31 cellular contexts compared by ENCODE assay signal in genomic region chr9:135136481-135136880, GRCh38. TPM values are rescaled to one million over a fixed set of nuclear protein-coding genes. Genes with fewer than 3 reads are reported as not detected.
DNase-seq lines count a peak whose midpoint lies in the region; ATAC-seq and TF ChIP-seq lines count a peak whose summit lies in the region.
"Had no signal": no experiment of that assay in that cellular context is flagged by ENCODE, and none has a peak within 500 bp of the region (broad histone marks: within the 10 kb centered on the region; RNA-seq: fewer than 3 reads in every experiment).

No MANE protein-coding gene starts in this region.

- H3K27ac ChIP-seq in left ventricle myocardium inferior (replicated peaks), result no peak overlapping the region
- peak overlapping the region; percentile 79 for H3K27ac ChIP-seq in temporal lobe (ENCODE audit: low read depth, low read length)
- H3K27ac ChIP-seq: brain microvascular endothelial cell, colonic mucosa, KMS-11, lower lobe of right lung, ovary, RWPE1, VCaP had no signal

- TF ChIP-seq CTCF in left ventricle myocardium inferior (IDR thresholded peaks at IDR 0.05; ENCODE audit: borderline replicate concordance), result no peak

- H3K27me3 ChIP-seq in left ventricle myocardium inferior (ENCODE audit: low read depth), result peaks cover 99% of the 10 kb centered on the region
- H3K27me3 ChIP-seq: adrenal gland, brain microvascular endothelial cell, colonic mucosa, ovary had no signal

- intact Hi-C loops in Right ventricle myocardium inferior (cut with DNase I) (no loop called here), left ventricle myocardium inferior (cut with micrococcal nuclease) (no loop called here)
- intact Hi-C loops in activated T-helper 2 cell treated with anti-CD3 and anti-CD28 coated beads, Interferon-gamma antibody, Interleukin-2, Interleukin-4, amounts not matched to agents 10 μg/mL and 5 μg/mL and 100 μg/mL, durations not matched to agents 14 hours and 24 hours and 36 hours (cut with micrococcal nuclease), result no loop called here

- DNase-seq in Right ventricle myocardium inferior (ENCODE audit: missing footprints), result peak; percentile 30
- DNase-seq in left ventricle myocardium inferior, result no peak
- peak; percentile 72 for DNase-seq in NCI-H69 (lab: John Stamatoyannopoulos, UW)
- DNase-seq in cerebellar cortex (ENCODE audit: low spot score), result peak; percentile 24
- DNase-seq in NOMO-1 treated with dmso at 0.1 percent for 144 hours (lab: John Stamatoyannopoulos, UW; ENCODE audit: unreplicated experiment), result no peak
- DNase-seq in activated CD4-positive, alpha-beta T cell treated with anti-CD3 and anti-CD28 coated beads for 1 hour, result no peak
- no peak for DNase-seq in activated T-helper 2 cell treated with anti-CD3 and anti-CD28 coated beads, Interferon-gamma antibody, Interleukin-2, Interleukin-4, amounts not matched to agents 10 μg/mL and 5 μg/mL and 100 μg/mL, durations not matched to agents 14 hours and 24 hours and 36 hours (ENCODE audit: low spot score)
- DNase-seq: activated CD4-positive, alpha-beta T cell treated with anti-CD3 and anti-CD28 coated beads, Interleukin-2, amount 50 U/mL, for 1 hour; activated naive CD4-positive, alpha-beta T cell treated with Interleukin-2 at 50 U/mL for 16 hours; activated T-cell treated with anti-CD3 and anti-CD28 coated beads, Interleukin-2, amount 50 U/mL, for 48 hours; brain microvascular endothelial cell; colonic mucosa; foreskin melanocyte; GF-D8; kidney glomerular epithelial cell; lower lobe of right lung; NCI-H1436 treated with DMSO at 0.1 percent for 48 hours; NCI-H524 treated with DMSO at 0.1 percent for 48 hours; ovary; small intestine had no signal

- H3K27me3 Mint-ChIP-seq in activated T-helper 2 cell treated with anti-CD3 and anti-CD28 coated beads, Interferon-gamma antibody, Interleukin-2, Interleukin-4, amounts not matched to agents 10 μg/mL and 5 μg/mL and 100 μg/mL, durations not matched to agents 14 hours and 24 hours and 36 hours (ENCODE audit: low read depth), result no peaks in the 10 kb centered on the region

- no peaks in the 10 kb centered on the region for H3K9me3 Mint-ChIP-seq in activated T-helper 2 cell treated with anti-CD3 and anti-CD28 coated beads, Interferon-gamma antibody, Interleukin-2, Interleukin-4, amounts not matched to agents 10 μg/mL and 5 μg/mL and 100 μg/mL, durations not matched to agents 14 hours and 24 hours and 36 hours
- H3K9me3 Mint-ChIP-seq: natural killer cell treated with Interleukin-12 subunit alpha and Interleukin-12 subunit beta and Interleukin-15 and Interleukin-18, amount 100 ng/mL, for 72 hours; stimulated activated naive CD8-positive, alpha-beta T cell treated with anti-CD3 and anti-CD28 coated beads, Interleukin-15, Interleukin-2, amounts not matched to agents 100 ng/mL and 50 ng/mL, for 24 hours had no signal

- H3K36me3 Mint-ChIP-seq in activated T-helper 2 cell treated with anti-CD3 and anti-CD28 coated beads, Interferon-gamma antibody, Interleukin-2, Interleukin-4, amounts not matched to agents 10 μg/mL and 5 μg/mL and 100 μg/mL, durations not matched to agents 14 hours and 24 hours and 36 hours (ENCODE audit: low read depth), result no peaks in the 10 kb centered on the region
- H3K36me3 Mint-ChIP-seq: natural killer cell treated with Interleukin-12 subunit alpha and Interleukin-12 subunit beta and Interleukin-15 and Interleukin-18, amount 100 ng/mL, for 72 hours had no signal

- H3K27ac Mint-ChIP-seq in activated T-helper 2 cell treated with anti-CD3 and anti-CD28 coated beads, Interferon-gamma antibody, Interleukin-2, Interleukin-4, amounts not matched to agents 10 μg/mL and 5 μg/mL and 100 μg/mL, durations not matched to agents 14 hours and 24 hours and 36 hours, result no peak overlapping the region
- H3K27ac Mint-ChIP-seq: B cell; natural killer cell treated with Interleukin-12 subunit alpha and Interleukin-12 subunit beta and Interleukin-15 and Interleukin-18, amount 100 ng/mL, for 72 hours; stimulated activated naive CD8-positive, alpha-beta T cell treated with anti-CD3 and anti-CD28 coated beads, Interleukin-15, Interleukin-2, amounts not matched to agents 100 ng/mL and 50 ng/mL, for 24 hours had no signal

- no peak overlapping the region for H3K4me3 Mint-ChIP-seq in activated T-helper 2 cell treated with anti-CD3 and anti-CD28 coated beads, Interferon-gamma antibody, Interleukin-2, Interleukin-4, amounts not matched to agents 10 μg/mL and 5 μg/mL and 100 μg/mL, durations not matched to agents 14 hours and 24 hours and 36 hours (ENCODE audit: low read depth)
- H3K4me3 Mint-ChIP-seq: B cell; natural killer cell treated with Interleukin-12 subunit alpha and Interleukin-12 subunit beta and Interleukin-15 and Interleukin-18, amount 100 ng/mL, for 72 hours; stimulated activated naive CD8-positive, alpha-beta T cell treated with anti-CD3 and anti-CD28 coated beads, Interleukin-15, Interleukin-2, amounts not matched to agents 100 ng/mL and 50 ng/mL, for 24 hours had no signal

- H3K4me1 Mint-ChIP-seq in activated T-helper 2 cell treated with anti-CD3 and anti-CD28 coated beads, Interferon-gamma antibody, Interleukin-2, Interleukin-4, amounts not matched to agents 10 μg/mL and 5 μg/mL and 100 μg/mL, durations not matched to agents 14 hours and 24 hours and 36 hours (ENCODE audit: low read depth), result no peaks in the 10 kb centered on the region
- H3K4me1 Mint-ChIP-seq: B cell had no signal

- H3K9me3 ChIP-seq in left ventricle myocardium inferior (replicated peaks), result peaks cover 9% of the 10 kb centered on the region
- H3K9me3 ChIP-seq: adrenal gland, colonic mucosa, lower lobe of right lung, ovary had no signal

- ATAC-seq in Right ventricle myocardium inferior, result no peak
- ATAC-seq: A549; esophagus mucosa; HCT116; lower lobe of right lung; natural killer cell treated with Interleukin-12 subunit alpha and Interleukin-12 subunit beta and Interleukin-15 and Interleukin-18, amount 100 ng/mL, for 72 hours had no signal

- no peak overlapping the region for H3K4me3 ChIP-seq in left ventricle myocardium inferior
- H3K4me3 ChIP-seq: A549, adrenal gland, colonic mucosa, lower lobe of right lung, ovary had no signal

- peaks cover 10% of the 10 kb centered on the region for H3K4me1 ChIP-seq in left ventricle myocardium inferior
- H3K4me1 ChIP-seq: colonic mucosa, lower lobe of right lung had no signal

- H3K36me3 ChIP-seq in left ventricle myocardium inferior, result no peaks in the 10 kb centered on the region
- H3K36me3 ChIP-seq: adrenal gland, brain microvascular endothelial cell, colonic mucosa, lower lobe of right lung, ovary had no signal

RNA-seq across cellular contexts. Expression of gene OLFM1, which starts 49.0 kb away (rescaled TPM):
- total RNA-seq in Right ventricle myocardium inferior (17.9 TPM), left ventricle myocardium inferior (10.0 TPM), temporal lobe (75.5 TPM)
- 0.28 and 0.37 TPM in 2 replicates for total RNA-seq in activated T-helper 2 cell treated with anti-CD3 and anti-CD28 coated beads, Interferon-gamma antibody, Interleukin-2, Interleukin-4, amounts not matched to agents 10 μg/mL and 5 μg/mL and 100 μg/mL, durations not matched to agents 14 hours and 24 hours and 36 hours
- total RNA-seq: B cell; natural killer cell treated with Interleukin-12 subunit alpha and Interleukin-12 subunit beta and Interleukin-15 and Interleukin-18, amount 100 ng/mL, for 72 hours had no signal

Comparison
In these comparisons a context has a peak if more than half of its experiments do, and no peak if none do; other contexts are left out.
1. DNase-seq: peak in Right ventricle myocardium inferior (single experiment), NCI-H69 (single experiment) and cerebellar cortex (single experiment); none in left ventricle myocardium inferior (single experiment), NOMO-1 treated with dmso at 0.1 percent for 144 hours (single experiment), activated CD4-positive, alpha-beta T cell treated with anti-CD3 and anti-CD28 coated beads for 1 hour (single experiment) and activated T-helper 2 cell treated with anti-CD3 and anti-CD28 coated beads, Interferon-gamma antibody, Interleukin-2, Interleukin-4, amounts not matched to agents 10 μg/mL and 5 μg/mL and 100 μg/mL, durations not matched to agents 14 hours and 24 hours and 36 hours (single experiment).